ENCODE assay signal across 1 cellular context in the genomic region with DNA sequence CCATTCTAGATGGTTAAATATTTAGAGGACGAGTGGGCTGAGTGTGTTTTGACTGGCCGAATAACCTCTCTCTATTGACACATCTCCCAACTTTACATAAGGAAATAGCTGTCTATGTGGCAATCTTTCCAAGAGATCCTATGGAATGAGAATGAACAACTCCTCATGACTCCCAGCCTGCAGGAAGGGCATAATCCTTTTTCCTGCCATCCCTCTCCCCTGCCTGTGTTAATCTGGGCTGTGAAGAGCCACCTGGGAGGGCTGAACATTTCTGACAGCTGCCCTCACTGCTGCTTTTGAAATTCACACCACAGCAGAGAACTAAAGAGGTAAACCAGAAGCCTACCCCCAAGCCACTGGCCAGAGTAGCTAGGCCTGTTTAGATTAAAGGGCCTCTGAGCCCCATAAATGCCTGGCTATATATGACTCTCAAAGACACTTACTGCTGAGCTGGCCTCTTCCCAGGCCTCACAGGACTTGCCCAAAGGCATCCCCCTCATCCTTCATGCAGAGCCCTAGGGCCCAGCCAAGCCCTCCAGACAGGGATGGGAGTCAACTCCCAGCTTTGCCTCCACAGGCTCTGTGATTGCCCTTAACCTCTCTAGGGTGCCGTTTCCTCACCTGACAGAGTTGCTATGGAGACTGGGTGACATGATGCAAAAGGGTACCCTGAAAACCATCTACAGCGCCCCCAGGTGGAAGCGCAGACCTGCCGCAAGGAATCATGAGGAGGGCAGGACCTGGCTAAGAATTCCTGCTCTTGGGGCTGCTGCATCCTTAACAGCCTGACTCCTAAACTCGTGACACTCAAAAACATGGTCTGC.
TF ChIP-seq lines count a peak whose summit lies in the region.

No MANE protein-coding gene starts in this region.

TF ChIP-seq in HepG2, 621 proteins besides CTCF, POLR2A, EP300 and RAD21 (continued from another document and continues in another):
- TF ChIP-seq, protein P1, sequence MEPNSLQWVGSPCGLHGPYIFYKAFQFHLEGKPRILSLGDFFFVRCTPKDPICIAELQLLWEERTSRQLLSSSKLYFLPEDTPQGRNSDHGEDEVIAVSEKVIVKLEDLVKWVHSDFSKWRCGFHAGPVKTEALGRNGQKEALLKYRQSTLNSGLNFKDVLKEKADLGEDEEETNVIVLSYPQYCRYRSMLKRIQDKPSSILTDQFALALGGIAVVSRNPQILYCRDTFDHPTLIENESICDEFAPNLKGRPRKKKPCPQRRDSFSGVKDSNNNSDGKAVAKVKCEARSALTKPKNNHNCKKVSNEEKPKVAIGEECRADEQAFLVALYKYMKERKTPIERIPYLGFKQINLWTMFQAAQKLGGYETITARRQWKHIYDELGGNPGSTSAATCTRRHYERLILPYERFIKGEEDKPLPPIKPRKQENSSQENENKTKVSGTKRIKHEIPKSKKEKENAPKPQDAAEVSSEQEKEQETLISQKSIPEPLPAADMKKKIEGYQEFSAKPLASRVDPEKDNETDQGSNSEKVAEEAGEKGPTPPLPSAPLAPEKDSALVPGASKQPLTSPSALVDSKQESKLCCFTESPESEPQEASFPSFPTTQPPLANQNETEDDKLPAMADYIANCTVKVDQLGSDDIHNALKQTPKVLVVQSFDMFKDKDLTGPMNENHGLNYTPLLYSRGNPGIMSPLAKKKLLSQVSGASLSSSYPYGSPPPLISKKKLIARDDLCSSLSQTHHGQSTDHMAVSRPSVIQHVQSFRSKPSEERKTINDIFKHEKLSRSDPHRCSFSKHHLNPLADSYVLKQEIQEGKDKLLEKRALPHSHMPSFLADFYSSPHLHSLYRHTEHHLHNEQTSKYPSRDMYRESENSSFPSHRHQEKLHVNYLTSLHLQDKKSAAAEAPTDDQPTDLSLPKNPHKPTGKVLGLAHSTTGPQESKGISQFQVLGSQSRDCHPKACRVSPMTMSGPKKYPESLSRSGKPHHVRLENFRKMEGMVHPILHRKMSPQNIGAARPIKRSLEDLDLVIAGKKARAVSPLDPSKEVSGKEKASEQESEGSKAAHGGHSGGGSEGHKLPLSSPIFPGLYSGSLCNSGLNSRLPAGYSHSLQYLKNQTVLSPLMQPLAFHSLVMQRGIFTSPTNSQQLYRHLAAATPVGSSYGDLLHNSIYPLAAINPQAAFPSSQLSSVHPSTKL (CRISPR knock-in tag; IDR thresholded peaks at IDR 0.05) = peak; percentile 82
- TF ChIP-seq SKI (IDR thresholded peaks at IDR 0.05; ENCODE audit: partially characterized antibody) (peak; percentile 41), ARNTL (CRISPR knock-in tag; IDR thresholded peaks at IDR 0.05) (0 out of 2 replicates have a peak, but pooled peaks have one; percentile 29), GATAD2A (CRISPR knock-in tag; IDR thresholded peaks at IDR 0.05) (peak; percentile 74), TBL1XR1 (IDR thresholded peaks at IDR 0.05; ENCODE audit: borderline replicate concordance, low read length, partially characterized antibody) (peak; percentile 58), ZNF644 (CRISPR knock-in tag; IDR thresholded peaks at IDR 0.05; ENCODE audit: low read depth) (peak; percentile 49; the same call in 1 of the 2 replicates), HDAC6 (IDR thresholded peaks at IDR 0.05; ENCODE audit: low read depth, low read length) (no peak), MED1 (CRISPR knock-in tag; IDR thresholded peaks at IDR 0.05) (peak; percentile 43), RBM22 (optimal IDR thresholded peaks at IDR 0.05; ENCODE audit: low read length) (peak; percentile 50), FOXP1 (IDR thresholded peaks at IDR 0.05) (no peak), FOXP1 (CRISPR knock-in tag; IDR thresholded peaks at IDR 0.05) (peak; percentile 23; the same call in 1 of the 2 replicates), ERF (CRISPR knock-in tag; IDR thresholded peaks at IDR 0.05) (0 out of 2 replicates have a peak, but pooled peaks have one; percentile 51), HHEX (CRISPR knock-in tag; IDR thresholded peaks at IDR 0.05) (peak; percentile 46), ZNF3 (CRISPR knock-in tag; IDR thresholded peaks at IDR 0.05) (0 out of 2 replicates have a peak, but pooled peaks have one; percentile 48), ZBTB20 (CRISPR knock-in tag; IDR thresholded peaks at IDR 0.05; ENCODE audit: borderline replicate concordance, low read depth) (peak; percentile 60; the same call in 1 of the 2 replicates), TEAD3 (CRISPR knock-in tag; optimal IDR thresholded peaks at IDR 0.05; ENCODE audit: borderline replicate concordance) (peak; percentile 81), SAFB2 (CRISPR knock-in tag; IDR thresholded peaks at IDR 0.05; ENCODE audit: borderline replicate concordance, low read depth) (no peak), IRF2 (CRISPR knock-in tag; IDR thresholded peaks at IDR 0.05) (0 out of 2 replicates have a peak, but pooled peaks have one; percentile 29), MED8 (CRISPR knock-in tag; IDR thresholded peaks at IDR 0.05; ENCODE audit: insufficient replicate concordance) (no peak), FOXM1 (CRISPR knock-in tag; IDR thresholded peaks at IDR 0.05) (no peak), SOX13 (IDR thresholded peaks at IDR 0.05) (no peak), SOX13 (CRISPR knock-in tag; conservative IDR thresholded peaks at IDR 0.05 in 1 of 2, IDR thresholded peaks at IDR 0.05 in 1 of 2) (peak in 1 of 2 experiments; percentile 28; a peak in 1 of 4 replicates), PRMT3 (CRISPR knock-in tag; IDR thresholded peaks at IDR 0.05; ENCODE audit: borderline replicate concordance, low read depth) (no peak), FOXA3 (CRISPR knock-in tag; IDR thresholded peaks at IDR 0.05) (peak; percentile 90)
- TF ChIP-seq, protein P2, sequence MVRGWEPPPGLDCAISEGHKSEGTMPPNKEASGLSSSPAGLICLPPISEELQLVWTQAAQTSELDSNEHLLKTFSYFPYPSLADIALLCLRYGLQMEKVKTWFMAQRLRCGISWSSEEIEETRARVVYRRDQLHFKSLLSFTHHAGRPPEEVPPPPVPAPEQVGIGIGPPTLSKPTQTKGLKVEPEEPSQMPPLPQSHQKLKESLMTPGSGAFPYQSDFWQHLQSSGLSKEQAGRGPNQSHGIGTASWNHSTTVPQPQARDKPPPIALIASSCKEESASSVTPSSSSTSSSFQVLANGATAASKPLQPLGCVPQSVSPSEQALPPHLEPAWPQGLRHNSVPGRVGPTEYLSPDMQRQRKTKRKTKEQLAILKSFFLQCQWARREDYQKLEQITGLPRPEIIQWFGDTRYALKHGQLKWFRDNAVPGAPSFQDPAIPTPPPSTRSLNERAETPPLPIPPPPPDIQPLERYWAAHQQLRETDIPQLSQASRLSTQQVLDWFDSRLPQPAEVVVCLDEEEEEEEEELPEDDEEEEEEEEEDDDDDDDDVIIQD (CRISPR knock-in tag; IDR thresholded peaks at IDR 0.05; ENCODE audit: low read depth) = peak; percentile 49; the same call in 1 of the 2 replicates
- TF ChIP-seq, protein P3, sequence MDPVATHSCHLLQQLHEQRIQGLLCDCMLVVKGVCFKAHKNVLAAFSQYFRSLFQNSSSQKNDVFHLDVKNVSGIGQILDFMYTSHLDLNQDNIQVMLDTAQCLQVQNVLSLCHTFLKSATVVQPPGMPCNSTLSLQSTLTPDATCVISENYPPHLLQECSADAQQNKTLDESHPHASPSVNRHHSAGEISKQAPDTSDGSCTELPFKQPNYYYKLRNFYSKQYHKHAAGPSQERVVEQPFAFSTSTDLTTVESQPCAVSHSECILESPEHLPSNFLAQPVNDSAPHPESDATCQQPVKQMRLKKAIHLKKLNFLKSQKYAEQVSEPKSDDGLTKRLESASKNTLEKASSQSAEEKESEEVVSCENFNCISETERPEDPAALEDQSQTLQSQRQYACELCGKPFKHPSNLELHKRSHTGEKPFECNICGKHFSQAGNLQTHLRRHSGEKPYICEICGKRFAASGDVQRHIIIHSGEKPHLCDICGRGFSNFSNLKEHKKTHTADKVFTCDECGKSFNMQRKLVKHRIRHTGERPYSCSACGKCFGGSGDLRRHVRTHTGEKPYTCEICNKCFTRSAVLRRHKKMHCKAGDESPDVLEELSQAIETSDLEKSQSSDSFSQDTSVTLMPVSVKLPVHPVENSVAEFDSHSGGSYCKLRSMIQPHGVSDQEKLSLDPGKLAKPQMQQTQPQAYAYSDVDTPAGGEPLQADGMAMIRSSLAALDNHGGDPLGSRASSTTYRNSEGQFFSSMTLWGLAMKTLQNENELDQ (CRISPR knock-in tag; IDR thresholded peaks at IDR 0.05; ENCODE audit: borderline replicate concordance) = no peak
- TF ChIP-seq, protein P4, sequence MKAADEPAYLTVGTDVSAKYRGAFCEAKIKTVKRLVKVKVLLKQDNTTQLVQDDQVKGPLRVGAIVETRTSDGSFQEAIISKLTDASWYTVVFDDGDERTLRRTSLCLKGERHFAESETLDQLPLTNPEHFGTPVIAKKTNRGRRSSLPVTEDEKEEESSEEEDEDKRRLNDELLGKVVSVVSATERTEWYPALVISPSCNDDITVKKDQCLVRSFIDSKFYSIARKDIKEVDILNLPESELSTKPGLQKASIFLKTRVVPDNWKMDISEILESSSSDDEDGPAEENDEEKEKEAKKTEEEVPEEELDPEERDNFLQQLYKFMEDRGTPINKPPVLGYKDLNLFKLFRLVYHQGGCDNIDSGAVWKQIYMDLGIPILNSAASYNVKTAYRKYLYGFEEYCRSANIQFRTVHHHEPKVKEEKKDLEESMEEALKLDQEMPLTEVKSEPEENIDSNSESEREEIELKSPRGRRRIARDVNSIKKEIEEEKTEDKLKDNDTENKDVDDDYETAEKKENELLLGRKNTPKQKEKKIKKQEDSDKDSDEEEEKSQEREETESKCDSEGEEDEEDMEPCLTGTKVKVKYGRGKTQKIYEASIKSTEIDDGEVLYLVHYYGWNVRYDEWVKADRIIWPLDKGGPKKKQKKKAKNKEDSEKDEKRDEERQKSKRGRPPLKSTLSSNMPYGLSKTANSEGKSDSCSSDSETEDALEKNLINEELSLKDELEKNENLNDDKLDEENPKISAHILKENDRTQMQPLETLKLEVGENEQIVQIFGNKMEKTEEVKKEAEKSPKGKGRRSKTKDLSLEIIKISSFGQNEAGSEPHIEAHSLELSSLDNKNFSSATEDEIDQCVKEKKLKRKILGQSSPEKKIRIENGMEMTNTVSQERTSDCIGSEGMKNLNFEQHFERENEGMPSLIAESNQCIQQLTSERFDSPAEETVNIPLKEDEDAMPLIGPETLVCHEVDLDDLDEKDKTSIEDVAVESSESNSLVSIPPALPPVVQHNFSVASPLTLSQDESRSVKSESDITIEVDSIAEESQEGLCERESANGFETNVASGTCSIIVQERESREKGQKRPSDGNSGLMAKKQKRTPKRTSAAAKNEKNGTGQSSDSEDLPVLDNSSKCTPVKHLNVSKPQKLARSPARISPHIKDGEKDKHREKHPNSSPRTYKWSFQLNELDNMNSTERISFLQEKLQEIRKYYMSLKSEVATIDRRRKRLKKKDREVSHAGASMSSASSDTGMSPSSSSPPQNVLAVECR (CRISPR knock-in tag; IDR thresholded peaks at IDR 0.05; ENCODE audit: borderline replicate concordance) = peak; percentile 45; the same call in 1 of the 2 replicates
- TF ChIP-seq, protein P5, sequence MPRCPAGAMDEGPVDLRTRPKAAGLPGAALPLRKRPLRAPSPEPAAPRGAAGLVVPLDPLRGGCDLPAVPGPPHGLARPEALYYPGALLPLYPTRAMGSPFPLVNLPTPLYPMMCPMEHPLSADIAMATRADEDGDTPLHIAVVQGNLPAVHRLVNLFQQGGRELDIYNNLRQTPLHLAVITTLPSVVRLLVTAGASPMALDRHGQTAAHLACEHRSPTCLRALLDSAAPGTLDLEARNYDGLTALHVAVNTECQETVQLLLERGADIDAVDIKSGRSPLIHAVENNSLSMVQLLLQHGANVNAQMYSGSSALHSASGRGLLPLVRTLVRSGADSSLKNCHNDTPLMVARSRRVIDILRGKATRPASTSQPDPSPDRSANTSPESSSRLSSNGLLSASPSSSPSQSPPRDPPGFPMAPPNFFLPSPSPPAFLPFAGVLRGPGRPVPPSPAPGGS (CRISPR knock-in tag; IDR thresholded peaks at IDR 0.05) = no peak
- TF ChIP-seq, protein P6, sequence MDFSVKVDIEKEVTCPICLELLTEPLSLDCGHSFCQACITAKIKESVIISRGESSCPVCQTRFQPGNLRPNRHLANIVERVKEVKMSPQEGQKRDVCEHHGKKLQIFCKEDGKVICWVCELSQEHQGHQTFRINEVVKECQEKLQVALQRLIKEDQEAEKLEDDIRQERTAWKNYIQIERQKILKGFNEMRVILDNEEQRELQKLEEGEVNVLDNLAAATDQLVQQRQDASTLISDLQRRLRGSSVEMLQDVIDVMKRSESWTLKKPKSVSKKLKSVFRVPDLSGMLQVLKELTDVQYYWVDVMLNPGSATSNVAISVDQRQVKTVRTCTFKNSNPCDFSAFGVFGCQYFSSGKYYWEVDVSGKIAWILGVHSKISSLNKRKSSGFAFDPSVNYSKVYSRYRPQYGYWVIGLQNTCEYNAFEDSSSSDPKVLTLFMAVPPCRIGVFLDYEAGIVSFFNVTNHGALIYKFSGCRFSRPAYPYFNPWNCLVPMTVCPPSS (IDR thresholded peaks at IDR 0.05) = no peak
- TF ChIP-seq, protein P7, sequence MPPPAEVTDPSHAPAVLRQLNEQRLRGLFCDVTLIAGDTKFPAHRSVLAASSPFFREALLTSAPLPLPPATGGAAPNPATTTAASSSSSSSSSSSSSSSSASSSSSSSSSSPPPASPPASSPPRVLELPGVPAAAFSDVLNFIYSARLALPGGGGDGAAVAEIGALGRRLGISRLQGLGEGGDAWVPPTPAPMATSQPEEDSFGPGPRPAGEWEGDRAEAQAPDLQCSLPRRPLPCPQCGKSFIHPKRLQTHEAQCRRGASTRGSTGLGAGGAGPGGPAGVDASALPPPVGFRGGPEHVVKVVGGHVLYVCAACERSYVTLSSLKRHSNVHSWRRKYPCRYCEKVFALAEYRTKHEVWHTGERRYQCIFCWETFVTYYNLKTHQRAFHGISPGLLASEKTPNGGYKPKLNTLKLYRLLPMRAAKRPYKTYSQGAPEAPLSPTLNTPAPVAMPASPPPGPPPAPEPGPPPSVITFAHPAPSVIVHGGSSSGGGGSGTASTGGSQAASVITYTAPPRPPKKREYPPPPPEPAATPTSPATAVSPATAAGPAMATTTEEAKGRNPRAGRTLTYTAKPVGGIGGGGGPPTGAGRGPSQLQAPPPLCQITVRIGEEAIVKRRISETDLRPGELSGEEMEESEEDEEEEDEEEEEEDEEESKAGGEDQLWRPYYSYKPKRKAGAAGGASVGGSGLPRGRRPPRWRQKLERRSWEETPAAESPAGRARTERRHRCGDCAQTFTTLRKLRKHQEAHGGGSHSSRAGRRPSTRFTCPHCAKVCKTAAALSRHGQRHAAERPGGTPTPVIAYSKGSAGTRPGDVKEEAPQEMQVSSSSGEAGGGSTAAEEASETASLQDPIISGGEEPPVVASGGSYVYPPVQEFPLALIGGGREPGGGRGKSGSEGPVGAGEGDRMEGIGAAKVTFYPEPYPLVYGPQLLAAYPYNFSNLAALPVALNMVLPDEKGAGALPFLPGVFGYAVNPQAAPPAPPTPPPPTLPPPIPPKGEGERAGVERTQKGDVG (CRISPR knock-in tag; IDR thresholded peaks at IDR 0.05; ENCODE audit: borderline replicate concordance) = no peak
- TF ChIP-seq, protein P8, sequence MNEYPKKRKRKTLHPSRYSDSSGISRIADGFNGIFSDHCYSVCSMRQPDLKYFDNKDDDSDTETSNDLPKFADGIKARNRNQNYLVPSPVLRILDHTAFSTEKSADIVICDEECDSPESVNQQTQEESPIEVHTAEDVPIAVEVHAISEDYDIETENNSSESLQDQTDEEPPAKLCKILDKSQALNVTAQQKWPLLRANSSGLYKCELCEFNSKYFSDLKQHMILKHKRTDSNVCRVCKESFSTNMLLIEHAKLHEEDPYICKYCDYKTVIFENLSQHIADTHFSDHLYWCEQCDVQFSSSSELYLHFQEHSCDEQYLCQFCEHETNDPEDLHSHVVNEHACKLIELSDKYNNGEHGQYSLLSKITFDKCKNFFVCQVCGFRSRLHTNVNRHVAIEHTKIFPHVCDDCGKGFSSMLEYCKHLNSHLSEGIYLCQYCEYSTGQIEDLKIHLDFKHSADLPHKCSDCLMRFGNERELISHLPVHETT (CRISPR knock-in tag; conservative IDR thresholded peaks at IDR 0.05) = 0 out of 2 replicates have a peak, but pooled peaks have one; percentile 28
- TF ChIP-seq, protein P9, sequence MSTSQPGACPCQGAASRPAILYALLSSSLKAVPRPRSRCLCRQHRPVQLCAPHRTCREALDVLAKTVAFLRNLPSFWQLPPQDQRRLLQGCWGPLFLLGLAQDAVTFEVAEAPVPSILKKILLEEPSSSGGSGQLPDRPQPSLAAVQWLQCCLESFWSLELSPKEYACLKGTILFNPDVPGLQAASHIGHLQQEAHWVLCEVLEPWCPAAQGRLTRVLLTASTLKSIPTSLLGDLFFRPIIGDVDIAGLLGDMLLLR (CRISPR knock-in tag; IDR thresholded peaks at IDR 0.05) = no peak
